9 cellular contexts compared by ENCODE assay signal in the genomic region with DNA sequence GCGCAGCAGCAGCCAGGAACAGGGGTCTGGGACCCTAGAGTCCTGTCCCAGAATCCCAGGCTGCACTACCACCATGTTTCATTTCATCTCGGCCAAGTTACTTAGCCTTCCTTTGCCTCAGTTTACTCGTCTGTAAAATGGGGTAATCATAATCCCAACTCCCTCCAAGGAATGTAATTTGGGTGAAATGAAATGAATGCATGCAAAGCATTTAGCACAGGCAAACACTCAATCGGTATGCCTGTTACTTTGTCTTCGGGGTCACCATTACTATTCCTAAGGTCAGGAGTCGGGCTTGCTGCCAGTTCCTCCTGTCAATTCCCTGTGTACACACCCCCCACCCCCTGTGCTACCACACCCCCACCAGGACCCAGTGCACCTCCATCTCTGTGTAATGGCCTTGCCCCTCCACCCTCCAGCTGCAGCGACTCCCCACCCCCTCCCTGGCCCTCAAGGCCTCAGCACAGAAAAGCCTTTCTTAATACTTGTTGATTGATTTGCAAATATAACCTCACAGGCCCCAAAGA. TPM values are rescaled to one million over a fixed set of nuclear protein-coding genes. Genes with fewer than 3 reads are reported as not detected.
DNase-seq lines count a peak whose midpoint lies in the region; ATAC-seq and TF ChIP-seq lines count a peak whose summit lies in the region.
"Had no signal": no experiment of that assay in that cellular context is flagged by ENCODE, and none has a peak within 500 bp of the region (broad histone marks: within the 10 kb centered on the region; RNA-seq: fewer than 3 reads in every experiment).

No MANE protein-coding gene starts in this region.

- H3K4me3 Mint-ChIP-seq in progenitor cell of endocrine pancreas (ENCODE audit: low read depth) = peak overlapping the region; percentile 93

- no peak for TF ChIP-seq POLR2A in Peyer's patch (IDR thresholded peaks at IDR 0.05)

- H3K27me3 ChIP-seq in Peyer's patch = no peaks in the 10 kb centered on the region

- no peaks in the 10 kb centered on the region for H3K9me3 Mint-ChIP-seq in progenitor cell of endocrine pancreas (ENCODE audit: low read depth)

- peaks cover 52% of the 10 kb centered on the region for H3K4me1 Mint-ChIP-seq in progenitor cell of endocrine pancreas (ENCODE audit: low read depth)

- peak overlapping the region in 2 of 4 donors; percentile 73 to 88 for H3K4me3 ChIP-seq in Peyer's patch
- H3K4me3 ChIP-seq in fibroblast of mammary gland (ENCODE audit: control insufficient read depth, low read depth, low read length) = peak overlapping the region; percentile 60

- H3K36me3 Mint-ChIP-seq in progenitor cell of endocrine pancreas (ENCODE audit: insufficient read depth) = peaks cover 4% of the 10 kb centered on the region

- H3K36me3 ChIP-seq in Peyer's patch = no peaks in the 10 kb centered on the region

- ATAC-seq in HG02852 (IDR thresholded peaks at IDR 0.05; ENCODE audit: unreplicated experiment) (no peak), GM19023 (IDR thresholded peaks at IDR 0.05; ENCODE audit: unreplicated experiment) (no peak), HG02938 (IDR thresholded peaks at IDR 0.05; ENCODE audit: unreplicated experiment) (no peak)

- no peaks in the 10 kb centered on the region for H3K9me3 ChIP-seq in Peyer's patch

- H3K27ac Mint-ChIP-seq in progenitor cell of endocrine pancreas = peak overlapping the region; percentile 94

- H3K4me1 ChIP-seq in Peyer's patch = peaks cover 0 to 60% (median 21%) of the 10 kb centered on the region in 4 donors

- peak overlapping the region in 3 of 4 donors; percentile 85 to 94 (median 85) for H3K27ac ChIP-seq in Peyer's patch

- no peak for TF ChIP-seq CTCF in Peyer's patch (IDR thresholded peaks at IDR 0.05)
- TF ChIP-seq CTCF in fibroblast of mammary gland (conservative IDR thresholded peaks at IDR 0.05; ENCODE audit: control insufficient read depth, insufficient read depth, low read depth, low read length) = no peak
- no peak for TF ChIP-seq CTCF in progenitor cell of endocrine pancreas (IDR thresholded peaks at IDR 0.05; ENCODE audit: unreplicated experiment)

- DNase-seq in Daoy (ENCODE audit: low read depth) (peak; percentile 49), Peyer's patch (peak in 2 of 3 donors; percentile 66 to 75), fibroblast of mammary gland (ENCODE audit: low read depth) (no peak), progenitor cell of endocrine pancreas (ENCODE audit: low spot score, unreplicated experiment) (no peak), AG08395 (ENCODE audit: low spot score) (no peak)
- DNase-seq: stimulated activated naive CD4-positive, alpha-beta T cell treated with Interleukin-2 at 50 U/mL for 16 hours had no signal

- no peaks in the 10 kb centered on the region for H3K27me3 Mint-ChIP-seq in progenitor cell of endocrine pancreas

RNA-seq across cellular contexts. Expression of a gene that starts 1.7 kb away (rescaled TPM):
- 58.3 and 58.4 TPM in 2 replicates for total RNA-seq in Daoy (2014; rRNA removed; shearing (Covaris generic))
- total RNA-seq in Peyer's patch = 100 to 1,000 TPM in 3 of 4 donors, 10 to 100 TPM in 1; 79.5 to 157 (median 112) TPM
- 117 and 120 TPM in 2 replicates for total RNA-seq in progenitor cell of endocrine pancreas

Comparison
In these comparisons a context has a peak if more than half of its experiments do, and no peak if none do; other contexts are left out.
1. DNase-seq: peak in Daoy (single experiment) and Peyer's patch (2 of 3); none in fibroblast of mammary gland (single experiment), progenitor cell of endocrine pancreas (single experiment) and AG08395 (single experiment).